ENCODE assay signal across 3 cellular contexts in genomic region chr2:54673501-54673998, GRCh38.
A peak's percentile ranks its signal among the peaks of the same experiment; 100 is the strongest.
TF ChIP-seq lines count a peak whose summit lies in the region.

No MANE protein-coding gene starts in this region.

TF ChIP-seq in IMR-90, 13 proteins besides CTCF, POLR2A, EP300 and RAD21 (continued from another document):
- TF ChIP-seq, protein P1, sequence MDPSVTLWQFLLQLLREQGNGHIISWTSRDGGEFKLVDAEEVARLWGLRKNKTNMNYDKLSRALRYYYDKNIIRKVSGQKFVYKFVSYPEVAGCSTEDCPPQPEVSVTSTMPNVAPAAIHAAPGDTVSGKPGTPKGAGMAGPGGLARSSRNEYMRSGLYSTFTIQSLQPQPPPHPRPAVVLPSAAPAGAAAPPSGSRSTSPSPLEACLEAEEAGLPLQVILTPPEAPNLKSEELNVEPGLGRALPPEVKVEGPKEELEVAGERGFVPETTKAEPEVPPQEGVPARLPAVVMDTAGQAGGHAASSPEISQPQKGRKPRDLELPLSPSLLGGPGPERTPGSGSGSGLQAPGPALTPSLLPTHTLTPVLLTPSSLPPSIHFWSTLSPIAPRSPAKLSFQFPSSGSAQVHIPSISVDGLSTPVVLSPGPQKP (IDR thresholded peaks at IDR 0.05; ENCODE audit: borderline replicate concordance, low read depth, low read length), result no peak
- TF ChIP-seq BHLHE40 (IDR thresholded peaks at IDR 0.05; ENCODE audit: low read depth, low read length), result no peak
- TF ChIP-seq MAFK (IDR thresholded peaks at IDR 0.05; ENCODE audit: low read depth, low read length), result no peak
- no peak for TF ChIP-seq FOS (IDR thresholded peaks at IDR 0.05; ENCODE audit: low read depth, low read length)
- TF ChIP-seq CHD1 (IDR thresholded peaks at IDR 0.05; ENCODE audit: low read depth, low read length), result no peak
- TF ChIP-seq NFE2L2 (IDR thresholded peaks at IDR 0.05; ENCODE audit: low read depth, low read length), result no peak
- TF ChIP-seq CEBPB (IDR thresholded peaks at IDR 0.05; ENCODE audit: low read depth, low read length), result no peak
- no peak for TF ChIP-seq RCOR1 (IDR thresholded peaks at IDR 0.05; ENCODE audit: insufficient replicate concordance, low read length)
- TF ChIP-seq USF2 (IDR thresholded peaks at IDR 0.05; ENCODE audit: low read depth, low read length), result no peak
- no peak for TF ChIP-seq SMC3 (IDR thresholded peaks at IDR 0.05; ENCODE audit: low read depth, low read length)
- no peak for TF ChIP-seq RFX5 (IDR thresholded peaks at IDR 0.05; ENCODE audit: low read depth, low read length)

TF ChIP-seq in liver, 16 proteins besides CTCF, POLR2A, EP300 and RAD21 (continued from another document):
- TF ChIP-seq, protein P2, sequence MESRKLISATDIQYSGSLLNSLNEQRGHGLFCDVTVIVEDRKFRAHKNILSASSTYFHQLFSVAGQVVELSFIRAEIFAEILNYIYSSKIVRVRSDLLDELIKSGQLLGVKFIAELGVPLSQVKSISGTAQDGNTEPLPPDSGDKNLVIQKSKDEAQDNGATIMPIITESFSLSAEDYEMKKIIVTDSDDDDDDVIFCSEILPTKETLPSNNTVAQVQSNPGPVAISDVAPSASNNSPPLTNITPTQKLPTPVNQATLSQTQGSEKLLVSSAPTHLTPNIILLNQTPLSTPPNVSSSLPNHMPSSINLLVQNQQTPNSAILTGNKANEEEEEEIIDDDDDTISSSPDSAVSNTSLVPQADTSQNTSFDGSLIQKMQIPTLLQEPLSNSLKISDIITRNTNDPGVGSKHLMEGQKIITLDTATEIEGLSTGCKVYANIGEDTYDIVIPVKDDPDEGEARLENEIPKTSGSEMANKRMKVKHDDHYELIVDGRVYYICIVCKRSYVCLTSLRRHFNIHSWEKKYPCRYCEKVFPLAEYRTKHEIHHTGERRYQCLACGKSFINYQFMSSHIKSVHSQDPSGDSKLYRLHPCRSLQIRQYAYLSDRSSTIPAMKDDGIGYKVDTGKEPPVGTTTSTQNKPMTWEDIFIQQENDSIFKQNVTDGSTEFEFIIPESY (IDR thresholded peaks at IDR 0.05), result no peak
- TF ChIP-seq RXRA (IDR thresholded peaks at IDR 0.05), result peak in 1 of 2 donors; percentile 9
- no peak for TF ChIP-seq HNF4G (IDR thresholded peaks at IDR 0.05)
- TF ChIP-seq MAX (IDR thresholded peaks at IDR 0.05), result peak; percentile 16
- peak; percentile 73 for TF ChIP-seq YY1 (IDR thresholded peaks at IDR 0.05)
- no peak for TF ChIP-seq FOXA1 (IDR thresholded peaks at IDR 0.05)
- TF ChIP-seq TAF1 (conservative IDR thresholded peaks at IDR 0.05), result no peak
- TF ChIP-seq ATF3 (IDR thresholded peaks at IDR 0.05), result no peak
- TF ChIP-seq GABPA (IDR thresholded peaks at IDR 0.05 in 1 of 2, conservative IDR thresholded peaks at IDR 0.05 in 1 of 2), result no peak
- peak; percentile 58 for TF ChIP-seq SP1 (IDR thresholded peaks at IDR 0.05)
- no peak for TF ChIP-seq HNF4A (conservative IDR thresholded peaks at IDR 0.05)
- no peak for TF ChIP-seq EGR1 (IDR thresholded peaks at IDR 0.05; ENCODE audit: low read depth in 2 of 2)
- TF ChIP-seq, protein P3, sequence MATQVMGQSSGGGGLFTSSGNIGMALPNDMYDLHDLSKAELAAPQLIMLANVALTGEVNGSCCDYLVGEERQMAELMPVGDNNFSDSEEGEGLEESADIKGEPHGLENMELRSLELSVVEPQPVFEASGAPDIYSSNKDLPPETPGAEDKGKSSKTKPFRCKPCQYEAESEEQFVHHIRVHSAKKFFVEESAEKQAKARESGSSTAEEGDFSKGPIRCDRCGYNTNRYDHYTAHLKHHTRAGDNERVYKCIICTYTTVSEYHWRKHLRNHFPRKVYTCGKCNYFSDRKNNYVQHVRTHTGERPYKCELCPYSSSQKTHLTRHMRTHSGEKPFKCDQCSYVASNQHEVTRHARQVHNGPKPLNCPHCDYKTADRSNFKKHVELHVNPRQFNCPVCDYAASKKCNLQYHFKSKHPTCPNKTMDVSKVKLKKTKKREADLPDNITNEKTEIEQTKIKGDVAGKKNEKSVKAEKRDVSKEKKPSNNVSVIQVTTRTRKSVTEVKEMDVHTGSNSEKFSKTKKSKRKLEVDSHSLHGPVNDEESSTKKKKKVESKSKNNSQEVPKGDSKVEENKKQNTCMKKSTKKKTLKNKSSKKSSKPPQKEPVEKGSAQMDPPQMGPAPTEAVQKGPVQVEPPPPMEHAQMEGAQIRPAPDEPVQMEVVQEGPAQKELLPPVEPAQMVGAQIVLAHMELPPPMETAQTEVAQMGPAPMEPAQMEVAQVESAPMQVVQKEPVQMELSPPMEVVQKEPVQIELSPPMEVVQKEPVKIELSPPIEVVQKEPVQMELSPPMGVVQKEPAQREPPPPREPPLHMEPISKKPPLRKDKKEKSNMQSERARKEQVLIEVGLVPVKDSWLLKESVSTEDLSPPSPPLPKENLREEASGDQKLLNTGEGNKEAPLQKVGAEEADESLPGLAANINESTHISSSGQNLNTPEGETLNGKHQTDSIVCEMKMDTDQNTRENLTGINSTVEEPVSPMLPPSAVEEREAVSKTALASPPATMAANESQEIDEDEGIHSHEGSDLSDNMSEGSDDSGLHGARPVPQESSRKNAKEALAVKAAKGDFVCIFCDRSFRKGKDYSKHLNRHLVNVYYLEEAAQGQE (IDR thresholded peaks at IDR 0.05), result no peak
- no peak for TF ChIP-seq FOXA2 (IDR thresholded peaks at IDR 0.05)
- TF ChIP-seq NR2F2 (IDR thresholded peaks at IDR 0.05), result no peak

TF ChIP-seq in SK-N-SH treated with all-trans-retinoic acid at 6 μM for 48 hours, 23 proteins besides CTCF, POLR2A, EP300 and RAD21 (continued from another document):
- no peak for TF ChIP-seq ZNF70 (CRISPR knock-in tag; IDR thresholded peaks at IDR 0.05)
